22 cellular contexts compared by ENCODE assay signal in genomic region chr7:77753173-77753572, GRCh38. TPM values are rescaled to one million over a fixed set of nuclear protein-coding genes. Genes with fewer than 3 reads are reported as not detected.
DNase-seq lines count a peak whose midpoint lies in the region; ATAC-seq and TF ChIP-seq lines count a peak whose summit lies in the region.
"Had no signal": no experiment of that assay in that cellular context is flagged by ENCODE, and none has a peak within 500 bp of the region (broad histone marks: within the 10 kb centered on the region; RNA-seq: fewer than 3 reads in every experiment).

No MANE protein-coding gene starts in this region.

- no peaks in the 10 kb centered on the region for H3K9me3 Mint-ChIP-seq in CD4-positive, alpha-beta T cell
- no peaks in the 10 kb centered on the region for H3K9me3 Mint-ChIP-seq in effector memory CD8-positive, alpha-beta T cell
- H3K9me3 Mint-ChIP-seq: activated CD4-positive, alpha-beta memory T cell treated with anti-CD3 and anti-CD28 coated beads for 36 hours; activated naive CD8-positive, alpha-beta T cell treated with anti-CD3 and anti-CD28 coated beads, Interleukin-2, amount 10 ng/mL, durations not matched to agents 7 days and 5 days; brain; stimulated activated naive CD8-positive, alpha-beta T cell treated with anti-CD3 and anti-CD28 coated beads, Interleukin-15, Interleukin-2, amounts not matched to agents 100 ng/mL and 50 ng/mL, for 24 hours; T-helper 2 cell treated with Interferon-gamma antibody and Interleukin-4, amounts not matched to agents 5 μg/mL and 100 μg/mL, for 36 hours had no signal

- H3K9me3 ChIP-seq in CD4-positive, alpha-beta T cell (ENCODE audit: control insufficient read depth, low read length): no peaks in the 10 kb centered on the region
- H3K9me3 ChIP-seq in tibial nerve: no peaks in the 10 kb centered on the region
- H3K9me3 ChIP-seq: Peyer's patch, SJSA1, transverse colon had no signal

- ATAC-seq in CD4-positive, alpha-beta T cell (ENCODE audit: poor library complexity): no peak
- no peak for ATAC-seq in effector memory CD8-positive, alpha-beta T cell (replicated peaks)
- ATAC-seq: GM12878 had no signal

- CTCF ChIA-PET in CD4-positive, alpha-beta T cell (lab: Charles Lee): interaction anchor here (1.7 kb wide), 2 partner anchors 57 to 102 kb away, joined by 5 to 7 read pairs; partner anchors contain the start of gene RSBN1L

- H3K27ac Mint-ChIP-seq in CD4-positive, alpha-beta T cell: peak overlapping the region; percentile 63
- H3K27ac Mint-ChIP-seq in effector memory CD8-positive, alpha-beta T cell: peak overlapping the region; percentile 34 to 90
- H3K27ac Mint-ChIP-seq: activated CD4-positive, alpha-beta memory T cell treated with anti-CD3 and anti-CD28 coated beads for 36 hours; activated naive CD8-positive, alpha-beta T cell treated with anti-CD3 and anti-CD28 coated beads, Interleukin-2, amount 10 ng/mL, durations not matched to agents 7 days and 5 days; brain; progenitor cell of endocrine pancreas; stimulated activated naive CD8-positive, alpha-beta T cell treated with anti-CD3 and anti-CD28 coated beads, Interleukin-15, Interleukin-2, amounts not matched to agents 100 ng/mL and 50 ng/mL, for 24 hours; T-helper 2 cell treated with Interferon-gamma antibody and Interleukin-4, amounts not matched to agents 5 μg/mL and 100 μg/mL, for 36 hours had no signal

- peaks cover 0 to 11% (median 0%) of the 10 kb centered on the region in 4 donors for H3K4me1 ChIP-seq in tibial nerve
- H3K4me1 ChIP-seq: Peyer's patch, SJSA1 had no signal

- intact Hi-C loops in CD4-positive, alpha-beta T cell (cut with DNase I, micrococcal nuclease): loop anchor here in 1 of 2 experiments (5.0 to 10.0 kb wide), 3 partner anchors 36 to 292 kb away; partner anchors contain the start of gene RSBN1L

- TF ChIP-seq CTCF in CD4-positive, alpha-beta T cell (IDR thresholded peaks at IDR 0.05): no peak
- no peak for TF ChIP-seq CTCF in tibial nerve (IDR thresholded peaks at IDR 0.05)

- TF ChIP-seq POLR2A in tibial nerve (IDR thresholded peaks at IDR 0.05): no peak

- peaks cover 62% of the 10 kb centered on the region for H3K4me1 Mint-ChIP-seq in CD4-positive, alpha-beta T cell (ENCODE audit: low read depth)
- peaks cover 8 to 33% of the 10 kb centered on the region in 2 donors for H3K4me1 Mint-ChIP-seq in effector memory CD8-positive, alpha-beta T cell (ENCODE audit: low read depth in 2 of 2)

- POLR2A ChIA-PET in CD4-positive, alpha-beta T cell (lab: Charles Lee): interaction anchor here (1.7 kb wide), 1 partner anchor 57 kb away, joined by 8 read pairs; the partner anchor contains the start of gene RSBN1L

- no peak overlapping the region for H3K27ac ChIP-seq in CD4-positive, alpha-beta T cell (ENCODE audit: low read depth, low read length)
- no peak overlapping the region for H3K27ac ChIP-seq in tibial nerve
- H3K27ac ChIP-seq: coronary artery, Peyer's patch, SJSA1, transverse colon had no signal

- H3K36me3 ChIP-seq in tibial nerve: peaks cover 0 to 24% (median 0%) of the 10 kb centered on the region in 3 donors
- H3K36me3 ChIP-seq: transverse colon had no signal

- peaks cover 32% of the 10 kb centered on the region for H3K36me3 Mint-ChIP-seq in CD4-positive, alpha-beta T cell (ENCODE audit: low read depth)
- peaks cover 16% of the 10 kb centered on the region for H3K36me3 Mint-ChIP-seq in effector memory CD8-positive, alpha-beta T cell (ENCODE audit: insufficient read depth)

- H3K27me3 Mint-ChIP-seq in CD4-positive, alpha-beta T cell: no peaks in the 10 kb centered on the region
- H3K27me3 Mint-ChIP-seq in effector memory CD8-positive, alpha-beta T cell: no peaks in the 10 kb centered on the region
- H3K27me3 Mint-ChIP-seq: activated CD4-positive, alpha-beta memory T cell treated with anti-CD3 and anti-CD28 coated beads for 36 hours; activated naive CD8-positive, alpha-beta T cell treated with anti-CD3 and anti-CD28 coated beads, Interleukin-2, amount 10 ng/mL, durations not matched to agents 7 days and 5 days; brain; progenitor cell of endocrine pancreas; stimulated activated naive CD8-positive, alpha-beta T cell treated with anti-CD3 and anti-CD28 coated beads, Interleukin-15, Interleukin-2, amounts not matched to agents 100 ng/mL and 50 ng/mL, for 24 hours had no signal

- 67 to 77% methylated on average over 1 of the region's 1 CpG for WGBS in tibial nerve, 2 donors

- TF ChIP-seq EP300 in tibial nerve (IDR thresholded peaks at IDR 0.05): no peak

- no peak for DNase-seq in CD4-positive, alpha-beta T cell
- DNase-seq in DMS153 (lab: John Stamatoyannopoulos, UW): peak; percentile 55
- DNase-seq in NCI-H2029 treated with DMSO at 0.1 percent for 48 hours (lab: John Stamatoyannopoulos, UW): peak; percentile 72
- DNase-seq in effector memory CD8-positive, alpha-beta T cell: no peak
- no peak for DNase-seq in hypothalamus (lab: John Stamatoyannopoulos, UW)
- DNase-seq in tibial nerve (ENCODE audit: low spot score in 2 of 2): no peak
- DNase-seq in middle frontal gyrus (ENCODE audit: extremely low spot score, low spot score): no peak
- DNase-seq: activated CD4-positive, alpha-beta memory T cell treated with anti-CD3 and anti-CD28 coated beads for 36 hours; activated naive CD8-positive, alpha-beta T cell treated with anti-CD3 and anti-CD28 coated beads, Interleukin-2, amount 10 ng/mL, durations not matched to agents 7 days and 5 days; activated T-cell treated with anti-CD3 and anti-CD28 coated beads, Interleukin-2, amount 50 U/mL, for 1 hour; AML-193; GOT3; NCI-H1694; Peyer's patch; transverse colon had no signal

- no peaks in the 10 kb centered on the region for H3K27me3 ChIP-seq in CD4-positive, alpha-beta T cell (ENCODE audit: control insufficient read depth, insufficient read depth, low read length)
- no peaks in the 10 kb centered on the region for H3K27me3 ChIP-seq in tibial nerve
- H3K27me3 ChIP-seq: Peyer's patch, SJSA1, transverse colon had no signal

- no peak overlapping the region for H3K4me3 ChIP-seq in tibial nerve
- H3K4me3 ChIP-seq: coronary artery, GM12878, Peyer's patch, SJSA1, transverse colon had no signal

- no peak overlapping the region for H3K4me3 Mint-ChIP-seq in CD4-positive, alpha-beta T cell
- H3K4me3 Mint-ChIP-seq in effector memory CD8-positive, alpha-beta T cell: no peak overlapping the region
- H3K4me3 Mint-ChIP-seq: activated CD4-positive, alpha-beta memory T cell treated with anti-CD3 and anti-CD28 coated beads for 36 hours; activated naive CD8-positive, alpha-beta T cell treated with anti-CD3 and anti-CD28 coated beads, Interleukin-2, amount 10 ng/mL, durations not matched to agents 7 days and 5 days; brain; stimulated activated naive CD8-positive, alpha-beta T cell treated with anti-CD3 and anti-CD28 coated beads, Interleukin-15, Interleukin-2, amounts not matched to agents 100 ng/mL and 50 ng/mL, for 24 hours; T-helper 2 cell treated with Interferon-gamma antibody and Interleukin-4, amounts not matched to agents 5 μg/mL and 100 μg/mL, for 36 hours had no signal

RNA-seq across cellular contexts. Expression of gene TMEM60, which starts 45.1 kb away (rescaled TPM):
- total RNA-seq in CD4-positive, alpha-beta T cell: 1 to 10 TPM; 1.2 to 2.4 TPM
- total RNA-seq in tibial nerve: 10 to 100 TPM in 3 of 4 donors, 1 to 10 TPM in 1; 7.8 to 17.4 (median 11.7) TPM

RNA-seq across cellular contexts. Expression of gene PHTF2, which starts 45.4 kb away (rescaled TPM):
- total RNA-seq in CD4-positive, alpha-beta T cell: 10 to 100 TPM; 22.6 to 23.5 TPM
- 10 to 100 TPM; 12.6 to 16.5 (median 14.7) TPM for total RNA-seq in tibial nerve

RNA-seq across cellular contexts. Expression of gene RSBN1L, which starts 56.9 kb away (rescaled TPM):
- 1 to 10 TPM; 9.0 to 9.6 TPM for total RNA-seq in CD4-positive, alpha-beta T cell
- total RNA-seq in tibial nerve: 10 to 100 TPM; 15.6 to 33.9 (median 29.1) TPM

Comparison
In these comparisons a context has a peak if more than half of its experiments do, and no peak if none do; other contexts are left out.
1. DNase-seq: peak in DMS153 (single experiment) and NCI-H2029 treated with DMSO at 0.1 percent for 48 hours (single experiment); none in CD4-positive, alpha-beta T cell (0 of 10), effector memory CD8-positive, alpha-beta T cell (0 of 3), hypothalamus (0 of 51), tibial nerve (0 of 2) and middle frontal gyrus (single experiment).